ENCODE assay signal across 21 cellular contexts in genomic region chr4:183861426-183861825, GRCh38. TPM values are rescaled to one million over a fixed set of nuclear protein-coding genes. Genes with fewer than 3 reads are reported as not detected.
"Had no signal": no experiment of that assay in that cellular context is flagged by ENCODE, and none has a peak within 500 bp of the region (broad histone marks: within the 10 kb centered on the region; RNA-seq: fewer than 3 reads in every experiment).

No MANE protein-coding gene starts in this region.

- H3K27ac ChIP-seq: gastrocnemius medialis, neutrophil, parathyroid adenoma, right lobe of liver, stomach, tibial nerve, upper lobe of left lung had no signal

- H3K4me1 ChIP-seq: gastrocnemius medialis, parathyroid adenoma, right lobe of liver had no signal

- H3K79me2 ChIP-seq: parathyroid adenoma had no signal

- H3K36me3 Mint-ChIP-seq: naive thymus-derived CD4-positive, alpha-beta T cell; stimulated activated effector memory CD8-positive, alpha-beta T cell treated with anti-CD3 and anti-CD28 coated beads, Interleukin-12 subunit alpha, Interleukin-12 subunit beta, amount 100 ng/mL, for 72 hours had no signal

- H3K9me3 Mint-ChIP-seq: effector memory CD8-positive, alpha-beta T cell; stimulated activated effector memory CD8-positive, alpha-beta T cell treated with anti-CD3 and anti-CD28 coated beads, Interleukin-12 subunit alpha, Interleukin-12 subunit beta, amount 100 ng/mL, for 72 hours had no signal

- DNase-seq: cortex of kidney; effector memory CD8-positive, alpha-beta T cell; foreskin fibroblast; gastrocnemius medialis; mesendoderm; naive thymus-derived CD4-positive, alpha-beta T cell; right lobe of liver; small intestine; stimulated activated CD4-positive, alpha-beta T cell treated with anti-CD3 and anti-CD28 coated beads, Interleukin-15, amount 100 ng/mL, for 24 hours; stimulated activated CD4-positive, alpha-beta T cell treated with anti-CD3 and anti-CD28 coated beads, Interleukin-4, amount 100 ng/mL, for 24 hours; stimulated activated naive CD4-positive, alpha-beta T cell treated with Interleukin-2 at 50 U/mL for 16 hours; stomach; upper lobe of left lung had no signal

- H3K4me3 Mint-ChIP-seq: effector memory CD8-positive, alpha-beta T cell; naive thymus-derived CD4-positive, alpha-beta T cell; nephron; stimulated activated effector memory CD8-positive, alpha-beta T cell treated with anti-CD3 and anti-CD28 coated beads, Interleukin-12 subunit alpha, Interleukin-12 subunit beta, amount 100 ng/mL, for 72 hours had no signal

- H3K4me3 ChIP-seq: gastrocnemius medialis, lung, right lobe of liver, stomach, tibial nerve, upper lobe of left lung had no signal

- H3K27ac Mint-ChIP-seq: effector memory CD8-positive, alpha-beta T cell; nephron; progenitor cell of endocrine pancreas; stimulated activated effector memory CD8-positive, alpha-beta T cell treated with anti-CD3 and anti-CD28 coated beads, Interleukin-12 subunit alpha, Interleukin-12 subunit beta, amount 100 ng/mL, for 72 hours had no signal

- H3K4me1 Mint-ChIP-seq: naive thymus-derived CD4-positive, alpha-beta T cell; stimulated activated effector memory CD8-positive, alpha-beta T cell treated with anti-CD3 and anti-CD28 coated beads, Interleukin-12 subunit alpha, Interleukin-12 subunit beta, amount 100 ng/mL, for 72 hours had no signal

- H3K9ac ChIP-seq: parathyroid adenoma had no signal

- H3K9me3 ChIP-seq: gastrocnemius medialis, neutrophil, right lobe of liver, stomach, tibial nerve, upper lobe of left lung had no signal

- H3K36me3 ChIP-seq: gastrocnemius medialis, neutrophil, right lobe of liver, stomach, tibial nerve, upper lobe of left lung had no signal

- H2AFZ ChIP-seq: parathyroid adenoma had no signal

- ATAC-seq: effector memory CD8-positive, alpha-beta T cell; gastrocnemius medialis; left lobe of liver; naive thymus-derived CD4-positive, alpha-beta T cell; right lobe of liver; stimulated activated effector memory CD8-positive, alpha-beta T cell treated with anti-CD3 and anti-CD28 coated beads, Interleukin-12 subunit alpha, Interleukin-12 subunit beta, amount 100 ng/mL, for 72 hours had no signal

- H3K27me3 ChIP-seq: gastrocnemius medialis, neutrophil, right lobe of liver, stomach, tibial nerve, upper lobe of left lung had no signal

RNA-seq across cellular contexts. Expression of gene STOX2, which starts 43.7 kb away (rescaled TPM):
- total RNA-seq: naive thymus-derived CD4-positive, alpha-beta T cell had no signal
- polyA plus RNA-seq: naive thymus-derived CD4-positive, alpha-beta T cell had no signal
